In genomic region chr20:58461899-58462298, GRCh38 we compare ENCODE assay signal across 16 cellular contexts. TPM values are rescaled to one million over a fixed set of nuclear protein-coding genes. Genes with fewer than 3 reads are reported as not detected.
"Had no signal": no experiment of that assay in that cellular context is flagged by ENCODE, and none has a peak within 500 bp of the region (broad histone marks: within the 10 kb centered on the region; RNA-seq: fewer than 3 reads in every experiment).

No MANE protein-coding gene starts in this region.

- H3K27me3 ChIP-seq: cardiac muscle cell, esophagus squamous epithelium, neural progenitor cell, sigmoid colon had no signal

- H3K4me2 ChIP-seq: neural progenitor cell had no signal

- H3K4me1 ChIP-seq: parathyroid adenoma, sigmoid colon had no signal

- DNase-seq: activated CD4-positive, alpha-beta T cell treated with anti-CD3 and anti-CD28 coated beads for 48 hours; activated CD8-positive, alpha-beta T cell treated with anti-CD3 and anti-CD28 coated beads for 36 hours; activated gamma-delta T cell; activated T-cell treated with anti-CD3 and anti-CD28 coated beads, Interleukin-2, amount 50 U/mL, for 72 hours; esophagus squamous epithelium; glutamatergic neuron; hypothalamus; sigmoid colon; stimulated activated CD4-positive, alpha-beta T cell treated with anti-CD3 and anti-CD28 coated beads, Interleukin-1b, Interleukin-23, amount 100 ng/mL, for 48 hours; T-helper 2 cell had no signal

- H3K9ac ChIP-seq: neural progenitor cell, parathyroid adenoma had no signal

- H3K9me3 ChIP-seq: esophagus squamous epithelium, sigmoid colon had no signal

- H3K36me3 ChIP-seq: cardiac muscle cell, esophagus squamous epithelium, neural progenitor cell, sigmoid colon had no signal

- ATAC-seq: activated CD8-positive, alpha-beta T cell treated with anti-CD3 and anti-CD28 coated beads for 36 hours; activated naive CD4-positive, alpha-beta T cell treated with anti-CD3 and anti-CD28 coated beads, Interleukin-2, amount 50 U/mL, for 72 hours; WTC11 had no signal

- H2AFZ ChIP-seq: neural progenitor cell, parathyroid adenoma had no signal

- H3K4me3 ChIP-seq: cardiac muscle cell, esophagus squamous epithelium, neural progenitor cell, sigmoid colon had no signal

- H3K27ac ChIP-seq: cardiac muscle cell, esophagus squamous epithelium, neural progenitor cell, parathyroid adenoma, sigmoid colon had no signal

RNA-seq across cellular contexts. Expression of gene APCDD1L, which starts 53.3 kb away (rescaled TPM):
- total RNA-seq: activated CD8-positive, alpha-beta T cell treated with anti-CD3 and anti-CD28 coated beads for 36 hours; activated naive CD4-positive, alpha-beta T cell treated with anti-CD3 and anti-CD28 coated beads, Interleukin-2, amount 50 U/mL, for 72 hours; activated T-cell treated with anti-CD3 and anti-CD28 coated beads, Interleukin-2, amount 50 U/mL, for 72 hours; mesothelial cell of epicardium had no signal
